ENCODE assay signal across 8 cellular contexts in the genomic region with DNA sequence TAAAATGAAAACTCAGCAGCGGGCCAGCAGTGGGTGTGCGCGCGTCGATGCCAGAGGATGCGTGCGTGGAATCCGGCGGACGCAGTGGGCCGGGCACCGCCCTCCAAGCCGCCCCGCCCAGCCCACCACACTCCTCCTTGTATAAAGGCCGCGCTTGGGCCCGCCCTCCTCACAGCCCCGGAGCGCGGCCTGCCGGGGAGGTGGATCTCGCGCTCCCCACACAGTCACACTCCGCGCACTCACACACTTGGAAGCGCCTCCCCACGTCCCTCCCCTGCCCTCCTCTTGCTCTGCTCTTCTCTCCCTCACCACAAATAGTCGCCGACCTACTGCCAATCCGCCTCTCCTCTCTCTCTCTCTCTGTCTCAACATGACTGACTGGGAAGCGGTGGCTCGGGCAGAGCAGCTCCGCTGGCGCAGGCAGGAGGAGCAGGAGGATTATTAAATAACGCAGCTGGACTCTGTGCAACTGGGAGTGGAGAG. TPM values are rescaled to one million over a fixed set of nuclear protein-coding genes. Genes with fewer than 3 reads are reported as not detected.
DNase-seq lines count a peak whose midpoint lies in the region; ATAC-seq, FAIRE-seq and TF ChIP-seq lines count a peak whose summit lies in the region.

A gene (plus strand): TSS at position 172 of the 483 bp plus-strand sequence.

- H3K27me3 Mint-ChIP-seq in CD4-positive, alpha-beta memory T cell, result peaks cover 25 to 27% of the 10 kb centered on the region in 2 donors
- peaks cover 61% of the 10 kb centered on the region for H3K27me3 Mint-ChIP-seq in activated naive CD8-positive, alpha-beta T cell treated with anti-CD3 and anti-CD28 coated beads for 36 hours

- TF ChIP-seq CTCF in omental fat pad (IDR thresholded peaks at IDR 0.05), result no peak

- POLR2A ChIA-PET in CD4-positive, alpha-beta memory T cell (lab: Charles Lee; ENCODE audit: partially characterized antibody), result interaction anchor here (0.7 kb wide), 1 partner anchor 84 kb away, joined by 3 read pairs; no protein-coding TSS in a partner anchor

- H3K9me3 ChIP-seq in CD4-positive, alpha-beta memory T cell (ENCODE audit: control insufficient read depth in 1 of 2, low read length in 2 of 2), result no peaks in the 10 kb centered on the region

- no peak within 1 kb of the TSS for H3K27ac ChIP-seq in CD4-positive, alpha-beta memory T cell (ENCODE audit: low read depth, low read length)

- no peaks in the 10 kb centered on the region for H3K27me3 ChIP-seq in CD4-positive, alpha-beta memory T cell (ENCODE audit: insufficient read depth, low read length)

- ATAC-seq in GM19438 (IDR thresholded peaks at IDR 0.05; ENCODE audit: low read depth, unreplicated experiment) (peak; percentile 61), HG03460 (IDR thresholded peaks at IDR 0.05; ENCODE audit: unreplicated experiment) (peak; percentile 76), omental fat pad (ENCODE audit: low FRiP score) (peak; percentile 96)

- no peak for FAIRE-seq in RCC 7860 (lab: Jason Lieb, UNC)

- peak within 1 kb of the TSS in 6 of 7 donors; percentile 54 to 93 (median 74) for H3K27ac Mint-ChIP-seq in CD4-positive, alpha-beta memory T cell
- no peak within 1 kb of the TSS for H3K27ac Mint-ChIP-seq in activated naive CD8-positive, alpha-beta T cell treated with anti-CD3 and anti-CD28 coated beads for 36 hours

- no peaks in the 10 kb centered on the region for H3K36me3 Mint-ChIP-seq in CD4-positive, alpha-beta memory T cell
- H3K36me3 Mint-ChIP-seq in activated naive CD8-positive, alpha-beta T cell treated with anti-CD3 and anti-CD28 coated beads for 36 hours, result no peaks in the 10 kb centered on the region

- H3K4me1 Mint-ChIP-seq in CD4-positive, alpha-beta memory T cell, result peaks cover 16 to 28% (median 19%) of the 10 kb centered on the region in 4 donors
- H3K4me1 Mint-ChIP-seq in activated naive CD8-positive, alpha-beta T cell treated with anti-CD3 and anti-CD28 coated beads for 36 hours, result peaks cover 17% of the 10 kb centered on the region

- H3K4me3 ChIP-seq in CD4-positive, alpha-beta memory T cell (ENCODE audit: low read length in 2 of 2), result peak within 1 kb of the TSS in 1 of 2 donors; percentile 43

- no peaks in the 10 kb centered on the region for H3K36me3 ChIP-seq in CD4-positive, alpha-beta memory T cell (ENCODE audit: insufficient read depth, low read length)

- CTCF ChIA-PET in CD4-positive, alpha-beta memory T cell (lab: Charles Lee; ENCODE audit: partially characterized antibody), result no interaction called here

- intact Hi-C loops in CD4-positive, alpha-beta memory T cell (cut with micrococcal nuclease), result no loop called here
- intact Hi-C loops in cardiac septum (cut with DNase I), result loop anchor here (5.0 kb wide), 1 partner anchor 120 kb away; no protein-coding TSS in a partner anchor

- H3K4me3 Mint-ChIP-seq in CD4-positive, alpha-beta memory T cell, result peak within 1 kb of the TSS; percentile 83 to 96 (median 86)
- peak within 1 kb of the TSS; percentile 76 for H3K4me3 Mint-ChIP-seq in activated naive CD8-positive, alpha-beta T cell treated with anti-CD3 and anti-CD28 coated beads for 36 hours

- no peaks in the 10 kb centered on the region for H3K9me3 Mint-ChIP-seq in CD4-positive, alpha-beta memory T cell
- H3K9me3 Mint-ChIP-seq in activated naive CD8-positive, alpha-beta T cell treated with anti-CD3 and anti-CD28 coated beads for 36 hours, result no peaks in the 10 kb centered on the region

- peak; percentile 30 to 74 (median 55) for DNase-seq in CD4-positive, alpha-beta memory T cell
- peak; percentile 65 for DNase-seq in RKO (ENCODE audit: low spot score)
- DNase-seq in activated naive CD8-positive, alpha-beta T cell treated with anti-CD3 and anti-CD28 coated beads for 36 hours, result peak; percentile 44
- peak; percentile 83 for DNase-seq in cardiac septum (ENCODE audit: low spot score)
- DNase-seq in omental fat pad (ENCODE audit: low spot score), result peak; percentile 75
- DNase-seq in RCC 7860 (ENCODE audit: low spot score), result no peak

- H3K4me1 ChIP-seq in CD4-positive, alpha-beta memory T cell (ENCODE audit: insufficient read depth, low read length), result peaks cover 18% of the 10 kb centered on the region

RNA-seq across cellular contexts. Expression of the gene that starts here (rescaled TPM):
- total RNA-seq in CD4-positive, alpha-beta memory T cell, result 1 to 10 TPM; 1.7 to 2.0 TPM
- under 1 TPM in 1 of 2 donors, not detected in 1; 0.47 TPM for polyA plus RNA-seq in CD4-positive, alpha-beta memory T cell
- under 1 TPM; 0.29 to 0.42 TPM for total RNA-seq in activated naive CD8-positive, alpha-beta T cell treated with anti-CD3 and anti-CD28 coated beads for 36 hours
- 15.7 TPM for total RNA-seq in cardiac septum
- 10 to 100 TPM in 2 of 4 donors, 1 to 10 TPM in 2; 3.2 to 17.3 (median 10.2) TPM for total RNA-seq in omental fat pad

Comparison
In these comparisons a context has a peak if more than half of its experiments do, and no peak if none do; other contexts are left out.
1. Peak in DNase-seq in activated naive CD8-positive, alpha-beta T cell treated with anti-CD3 and anti-CD28 coated beads for 36 hours; RNA of the gene not detected or under 1 TPM.